Comparison of ENCODE assay signal across 7 cellular contexts in the genomic region with DNA sequence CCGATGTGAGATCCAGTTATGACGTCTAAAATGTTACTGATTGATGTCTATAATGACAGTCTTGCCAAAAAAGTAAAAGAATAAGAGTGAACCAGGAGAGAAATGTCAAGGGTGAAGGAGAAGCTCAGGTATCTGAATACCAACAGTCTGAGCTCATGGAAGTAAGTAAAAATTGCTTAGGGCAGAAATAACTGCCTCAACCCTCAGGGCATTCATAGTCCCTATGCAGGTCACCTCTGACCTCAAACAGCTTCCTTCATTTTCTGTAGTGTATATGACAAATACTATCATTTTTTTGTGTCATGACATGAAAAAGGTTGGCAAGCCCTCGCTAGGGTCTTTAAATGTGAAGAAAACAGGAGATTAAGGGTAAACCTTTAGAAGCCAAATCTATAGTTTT.
"Had no signal": no experiment of that assay in that cellular context is flagged by ENCODE, and none has a peak within 500 bp of the region (broad histone marks: within the 10 kb centered on the region; RNA-seq: fewer than 3 reads in every experiment).

No MANE protein-coding gene starts in this region.

- ATAC-seq: HepG2, K562 had no signal

- DNase-seq: IMR-90, KBM-7, KG1 had no signal

- H3K4me2 ChIP-seq: KMS-11 had no signal

- H3K4me3 ChIP-seq: K562 had no signal

- H3K27ac ChIP-seq: HL-60, KMS-11 had no signal

- H3K9ac ChIP-seq: KMS-11 had no signal
